18 cellular contexts compared by ENCODE assay signal in genomic region chr7:78066599-78066998, GRCh38.
"Had no signal": no experiment of that assay in that cellular context is flagged by ENCODE, and none has a peak within 500 bp of the region (broad histone marks: within the 10 kb centered on the region; RNA-seq: fewer than 3 reads in every experiment).

No MANE protein-coding gene starts in this region.

- H3K27ac ChIP-seq: coronary artery, lower lobe of right lung, parathyroid adenoma, right lobe of liver, testis, tibial artery had no signal

- H3K27ac Mint-ChIP-seq: effector memory CD8-positive, alpha-beta T cell; natural killer cell; progenitor cell of endocrine pancreas; stimulated activated naive CD8-positive, alpha-beta T cell treated with anti-CD3 and anti-CD28 coated beads, Interleukin-15, amount 100 ng/mL, for 72 hours; type B pancreatic cell had no signal

- H3K27me3 Mint-ChIP-seq: stimulated activated naive CD8-positive, alpha-beta T cell treated with anti-CD3 and anti-CD28 coated beads, Interleukin-15, amount 100 ng/mL, for 72 hours had no signal

- H3K9me3 Mint-ChIP-seq: effector memory CD8-positive, alpha-beta T cell; natural killer cell; stimulated activated naive CD8-positive, alpha-beta T cell treated with anti-CD3 and anti-CD28 coated beads, Interleukin-15, amount 100 ng/mL, for 72 hours had no signal

- H3K4me1 ChIP-seq: lower lobe of right lung, parathyroid adenoma, right lobe of liver, testis, tibial artery had no signal

- H3K36me3 ChIP-seq: lower lobe of right lung, right lobe of liver had no signal

- H3K4me3 Mint-ChIP-seq: effector memory CD8-positive, alpha-beta T cell; natural killer cell; stimulated activated naive CD8-positive, alpha-beta T cell treated with anti-CD3 and anti-CD28 coated beads, Interleukin-15, amount 100 ng/mL, for 72 hours; type B pancreatic cell had no signal

- ATAC-seq: effector memory CD8-positive, alpha-beta T cell; left ventricle myocardium superior; lower lobe of right lung; natural killer cell; right lobe of liver; stimulated activated naive CD8-positive, alpha-beta T cell treated with anti-CD3 and anti-CD28 coated beads, Interleukin-15, amount 100 ng/mL, for 72 hours had no signal

- DNase-seq: effector memory CD8-positive, alpha-beta T cell; head of caudate nucleus; left ventricle myocardium superior; lower lobe of right lung; natural killer cell; right lobe of liver; small intestine; stimulated activated CD4-positive, alpha-beta T cell treated with anti-CD3 and anti-CD28 coated beads, Interleukin-15, amount 100 ng/mL, for 24 hours; stimulated activated CD4-positive, alpha-beta T cell treated with anti-CD3 and anti-CD28 coated beads, Interleukin-2, amount 100 ng/mL, for 48 hours; stimulated activated CD8-positive, alpha-beta memory T cell treated with anti-CD3 and anti-CD28 coated beads, Interleukin-4, amount 100 ng/mL, for 48 hours; stimulated activated naive CD4-positive, alpha-beta T cell; stimulated activated naive CD8-positive, alpha-beta T cell treated with anti-CD3 and anti-CD28 coated beads, Interleukin-15, amount 100 ng/mL, for 72 hours; testis; tibial artery had no signal

- H3K9ac ChIP-seq: parathyroid adenoma had no signal

- H3K9me3 ChIP-seq: lower lobe of right lung, right lobe of liver, testis, tibial artery had no signal

- H3K4me3 ChIP-seq: coronary artery, lower lobe of right lung, right lobe of liver, testis, tibial artery had no signal

- H3K27me3 ChIP-seq: right lobe of liver, testis, tibial artery had no signal

- H3K36me3 Mint-ChIP-seq: natural killer cell had no signal

- H3K4me1 Mint-ChIP-seq: natural killer cell; stimulated activated naive CD8-positive, alpha-beta T cell treated with anti-CD3 and anti-CD28 coated beads, Interleukin-15, amount 100 ng/mL, for 72 hours had no signal
